In the genomic region with DNA sequence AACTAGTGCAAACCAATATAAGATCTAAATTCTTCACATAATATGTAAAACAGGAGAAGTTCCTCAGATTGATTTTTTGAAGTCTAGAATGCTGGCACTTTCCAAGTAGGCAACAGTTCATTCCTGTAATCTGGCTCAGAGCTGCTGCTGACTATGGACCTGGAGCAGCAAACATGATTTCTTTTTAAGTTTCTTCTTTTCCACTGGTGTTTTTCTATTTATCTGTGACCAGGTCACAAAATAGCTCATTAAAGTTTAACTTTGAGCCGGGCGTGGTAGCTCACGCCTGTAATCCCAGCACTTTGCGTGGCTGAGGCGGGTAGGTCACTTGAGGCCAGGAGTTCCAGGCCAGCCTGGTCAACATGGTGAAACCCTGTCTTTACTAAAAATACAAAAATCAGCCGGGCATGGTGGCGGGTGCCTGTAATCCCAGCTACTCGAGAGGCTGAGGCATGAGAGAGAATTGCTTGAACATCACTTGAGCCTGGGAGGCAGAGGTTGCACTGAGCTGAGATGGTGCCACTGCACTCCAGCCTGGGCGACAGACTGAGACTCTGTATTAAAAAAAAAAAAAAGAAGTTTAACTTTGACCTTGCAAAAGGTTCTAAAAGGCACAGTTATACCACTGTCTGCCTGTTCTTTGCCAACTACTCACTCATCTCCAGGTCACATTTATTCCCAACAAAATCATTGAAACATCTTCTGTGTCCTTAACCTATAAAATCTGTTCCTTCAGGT, we compare ENCODE assay signal across 1 cellular context.
TF ChIP-seq lines count a peak whose summit lies in the region.

No MANE protein-coding gene starts in this region.

TF ChIP-seq in HCT116, 20 proteins besides CTCF, POLR2A, EP300 and RAD21 (continued from another document):
- TF ChIP-seq, protein P1, sequence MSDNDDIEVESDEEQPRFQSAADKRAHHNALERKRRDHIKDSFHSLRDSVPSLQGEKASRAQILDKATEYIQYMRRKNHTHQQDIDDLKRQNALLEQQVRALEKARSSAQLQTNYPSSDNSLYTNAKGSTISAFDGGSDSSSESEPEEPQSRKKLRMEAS (IDR thresholded peaks at IDR 0.05) = no peak
- TF ChIP-seq YY1 (IDR thresholded peaks at IDR 0.05; ENCODE audit: extremely low read depth, insufficient replicate concordance, low read depth, low read length) (no peak), CEBPB (IDR thresholded peaks at IDR 0.05; ENCODE audit: low read depth) (no peak), EGR1 (IDR thresholded peaks at IDR 0.05; ENCODE audit: low read depth) (no peak), ZFX (IDR thresholded peaks at IDR 0.05) (no peak)
- TF ChIP-seq, protein P2, sequence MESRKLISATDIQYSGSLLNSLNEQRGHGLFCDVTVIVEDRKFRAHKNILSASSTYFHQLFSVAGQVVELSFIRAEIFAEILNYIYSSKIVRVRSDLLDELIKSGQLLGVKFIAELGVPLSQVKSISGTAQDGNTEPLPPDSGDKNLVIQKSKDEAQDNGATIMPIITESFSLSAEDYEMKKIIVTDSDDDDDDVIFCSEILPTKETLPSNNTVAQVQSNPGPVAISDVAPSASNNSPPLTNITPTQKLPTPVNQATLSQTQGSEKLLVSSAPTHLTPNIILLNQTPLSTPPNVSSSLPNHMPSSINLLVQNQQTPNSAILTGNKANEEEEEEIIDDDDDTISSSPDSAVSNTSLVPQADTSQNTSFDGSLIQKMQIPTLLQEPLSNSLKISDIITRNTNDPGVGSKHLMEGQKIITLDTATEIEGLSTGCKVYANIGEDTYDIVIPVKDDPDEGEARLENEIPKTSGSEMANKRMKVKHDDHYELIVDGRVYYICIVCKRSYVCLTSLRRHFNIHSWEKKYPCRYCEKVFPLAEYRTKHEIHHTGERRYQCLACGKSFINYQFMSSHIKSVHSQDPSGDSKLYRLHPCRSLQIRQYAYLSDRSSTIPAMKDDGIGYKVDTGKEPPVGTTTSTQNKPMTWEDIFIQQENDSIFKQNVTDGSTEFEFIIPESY (IDR thresholded peaks at IDR 0.05; ENCODE audit: extremely low read depth, insufficient replicate concordance, low read length) = no peak
